Comparison of ENCODE assay signal across 16 cellular contexts in genomic region chr15:48570838-48571237, GRCh38.
DNase-seq lines count a peak whose midpoint lies in the region; ATAC-seq, FAIRE-seq and TF ChIP-seq lines count a peak whose summit lies in the region.
"Had no signal": no experiment of that assay in that cellular context is flagged by ENCODE, and none has a peak within 500 bp of the region (broad histone marks: within the 10 kb centered on the region; RNA-seq: fewer than 3 reads in every experiment).

No MANE protein-coding gene starts in this region.

- H4K20me1 ChIP-seq in GM23248 (ENCODE audit: insufficient read depth) (no peaks in the 10 kb centered on the region), GM23338 (replicated peaks; ENCODE audit: insufficient read depth) (no peaks in the 10 kb centered on the region)

- H3K9me2 ChIP-seq in GM23248 (ENCODE audit: insufficient read depth) (no peaks in the 10 kb centered on the region), GM23338 (ENCODE audit: insufficient read depth) (no peaks in the 10 kb centered on the region)

- H3K9me3 Mint-ChIP-seq in GM23338, result no peaks in the 10 kb centered on the region

- no peak overlapping the region for H2AFZ ChIP-seq in GM23248
- no peak overlapping the region for H2AFZ ChIP-seq in GM23338

- peak overlapping the region; percentile 49 for H3K27ac ChIP-seq in GM23248
- H3K27ac ChIP-seq in GM23338 (ENCODE audit: low read depth), result no peak overlapping the region
- H3K27ac ChIP-seq in kidney (ENCODE audit: low read depth in 2 of 2, low read length in 2 of 2), result no peak overlapping the region
- H3K27ac ChIP-seq: Peyer's patch had no signal

- H3K4me3 ChIP-seq in GM23248, result no peak overlapping the region
- H3K4me3 ChIP-seq in GM23338, result no peak overlapping the region
- no peak overlapping the region for H3K4me3 ChIP-seq in kidney (ENCODE audit: low read length in 2 of 2)
- H3K4me3 ChIP-seq: Peyer's patch had no signal

- FAIRE-seq in kidney (lab: Jason Lieb, UNC), result no peak
- FAIRE-seq: GM19239 had no signal

- H3K36me3 Mint-ChIP-seq in GM23338 (ENCODE audit: low read depth), result no peaks in the 10 kb centered on the region
- H3K36me3 Mint-ChIP-seq: CD4-positive, CD25-positive, alpha-beta regulatory T cell had no signal

- 48 to 65% methylated on average over 1 of the region's 1 CpG for WGBS in GM23248 (ENCODE audit: low coverage in 1 of 2, low lambda C conversion rate in 2 of 2, missing lambda C conversion rate in 2 of 2), 2 experiments

- H3K79me2 ChIP-seq in GM23248 (ENCODE audit: insufficient read depth) (peaks cover 97% of the 10 kb centered on the region), GM23338 (replicated peaks; ENCODE audit: insufficient read depth) (no peaks in the 10 kb centered on the region)

- no peak overlapping the region for H3K27ac Mint-ChIP-seq in GM23338
- H3K27ac Mint-ChIP-seq: CD4-positive, CD25-positive, alpha-beta regulatory T cell had no signal

- no peak for DNase-seq in GM23248
- peak; percentile 34 for DNase-seq in M059J (ENCODE audit: low read depth)
- DNase-seq in medulla oblongata (ENCODE audit: extremely low spot score), result peak; percentile 43
- peak; percentile 90 for DNase-seq in renal cortical epithelial cell (ENCODE audit: low read depth)
- DNase-seq in GM23338 (ENCODE audit: low spot score), result no peak
- no peak for DNase-seq in NCI-H1092 treated with DMSO at 0.1 percent for 48 hours (lab: John Stamatoyannopoulos, UW)
- DNase-seq in kidney, result no peak
- DNase-seq: ACHN; CD4-positive, CD25-positive, alpha-beta regulatory T cell; GF-D8; NCI-H1436; NCI-H2029 treated with DMSO at 0.1 percent for 48 hours; NCI-H510A; Peyer's patch; SIG-M5 had no signal

- no peak for TF ChIP-seq CTCF in GM23338 (conservative IDR thresholded peaks at IDR 0.05; ENCODE audit: low read depth in 2 of 2)
- TF ChIP-seq CTCF in kidney (IDR thresholded peaks at IDR 0.05; ENCODE audit: borderline replicate concordance, extremely low read depth, insufficient read depth), result no peak

- H3K4me1 ChIP-seq in GM23248 (ENCODE audit: insufficient read depth) (peaks cover 35% of the 10 kb centered on the region), GM23338 (ENCODE audit: insufficient read depth) (no peaks in the 10 kb centered on the region), kidney (ENCODE audit: control insufficient read depth in 1 of 2, insufficient read depth in 1 of 2, low read depth in 1 of 2, low read length in 2 of 2) (no peaks in the 10 kb centered on the region)
- H3K4me1 ChIP-seq: Peyer's patch had no signal

- H3K4me1 Mint-ChIP-seq in GM23338, result peaks cover 7% of the 10 kb centered on the region; the same call in 1 of the 3 replicates
- H3K4me1 Mint-ChIP-seq: CD4-positive, CD25-positive, alpha-beta regulatory T cell had no signal

- H3F3A ChIP-seq in GM23248 (ENCODE audit: insufficient read depth) (peaks cover 96% of the 10 kb centered on the region), GM23338 (replicated peaks; ENCODE audit: low read depth) (no peaks in the 10 kb centered on the region)

- H3K9me3 ChIP-seq in GM23248 (ENCODE audit: low read depth), result no peaks in the 10 kb centered on the region
- H3K9me3 ChIP-seq in kidney (ENCODE audit: control insufficient read depth in 1 of 2, low read length in 2 of 2), result no peaks in the 10 kb centered on the region
- H3K9me3 ChIP-seq: Peyer's patch had no signal

- H3K4me3 Mint-ChIP-seq in GM23338, result no peak overlapping the region
- H3K4me3 Mint-ChIP-seq: CD4-positive, CD25-positive, alpha-beta regulatory T cell had no signal

- intact Hi-C loops in kidney (cut with DNase I), result no loop called here

- H3K27me3 Mint-ChIP-seq in GM23338 (ENCODE audit: insufficient read depth, low read depth, poor library complexity), result no peaks in the 10 kb centered on the region

- ATAC-seq in GM23338, result no peak

- H3K9ac ChIP-seq in GM23248, result no peak overlapping the region
- H3K9ac ChIP-seq in kidney (ENCODE audit: low read length in 2 of 2), result no peak overlapping the region

- in situ Hi-C loops in GM23248 (cut with MboI), result no loop called here

- peaks cover 74% of the 10 kb centered on the region; the same call in 1 of the 2 replicates for H3K36me3 ChIP-seq in GM23248 (ENCODE audit: low read depth)
- no peaks in the 10 kb centered on the region for H3K36me3 ChIP-seq in GM23338 (ENCODE audit: insufficient read depth)
- H3K36me3 ChIP-seq in kidney (ENCODE audit: control insufficient read depth in 1 of 2, insufficient read depth in 2 of 2, low read length in 2 of 2), result no peaks in the 10 kb centered on the region
- H3K36me3 ChIP-seq: Peyer's patch had no signal

- H3K4me2 ChIP-seq in GM23248 (ENCODE audit: unreplicated experiment) (no peak overlapping the region), GM23338 (no peak overlapping the region)

- H3K27me3 ChIP-seq in GM23248 (replicated peaks; ENCODE audit: insufficient read depth), result no peaks in the 10 kb centered on the region
- H3K27me3 ChIP-seq in GM23338 (ENCODE audit: insufficient read depth), result no peaks in the 10 kb centered on the region
- H3K27me3 ChIP-seq: Peyer's patch had no signal

TF ChIP-seq in GM23338, 12 proteins besides CTCF, POLR2A, EP300 and RAD21:
- TF ChIP-seq ETS1 (IDR thresholded peaks at IDR 0.05) (no peak), JUNB (IDR thresholded peaks at IDR 0.05; ENCODE audit: unreplicated experiment) (no peak), EZH2phosphoT487 (IDR thresholded peaks at IDR 0.05; ENCODE audit: unreplicated experiment) (no peak), STAT1 (IDR thresholded peaks at IDR 0.05; ENCODE audit: unreplicated experiment) (no peak), ZNF114 (CRISPR knock-in tag; IDR thresholded peaks at IDR 0.05) (no peak), NANOG (IDR thresholded peaks at IDR 0.05; ENCODE audit: borderline replicate concordance) (no peak)
- TF ChIP-seq, protein P1, sequence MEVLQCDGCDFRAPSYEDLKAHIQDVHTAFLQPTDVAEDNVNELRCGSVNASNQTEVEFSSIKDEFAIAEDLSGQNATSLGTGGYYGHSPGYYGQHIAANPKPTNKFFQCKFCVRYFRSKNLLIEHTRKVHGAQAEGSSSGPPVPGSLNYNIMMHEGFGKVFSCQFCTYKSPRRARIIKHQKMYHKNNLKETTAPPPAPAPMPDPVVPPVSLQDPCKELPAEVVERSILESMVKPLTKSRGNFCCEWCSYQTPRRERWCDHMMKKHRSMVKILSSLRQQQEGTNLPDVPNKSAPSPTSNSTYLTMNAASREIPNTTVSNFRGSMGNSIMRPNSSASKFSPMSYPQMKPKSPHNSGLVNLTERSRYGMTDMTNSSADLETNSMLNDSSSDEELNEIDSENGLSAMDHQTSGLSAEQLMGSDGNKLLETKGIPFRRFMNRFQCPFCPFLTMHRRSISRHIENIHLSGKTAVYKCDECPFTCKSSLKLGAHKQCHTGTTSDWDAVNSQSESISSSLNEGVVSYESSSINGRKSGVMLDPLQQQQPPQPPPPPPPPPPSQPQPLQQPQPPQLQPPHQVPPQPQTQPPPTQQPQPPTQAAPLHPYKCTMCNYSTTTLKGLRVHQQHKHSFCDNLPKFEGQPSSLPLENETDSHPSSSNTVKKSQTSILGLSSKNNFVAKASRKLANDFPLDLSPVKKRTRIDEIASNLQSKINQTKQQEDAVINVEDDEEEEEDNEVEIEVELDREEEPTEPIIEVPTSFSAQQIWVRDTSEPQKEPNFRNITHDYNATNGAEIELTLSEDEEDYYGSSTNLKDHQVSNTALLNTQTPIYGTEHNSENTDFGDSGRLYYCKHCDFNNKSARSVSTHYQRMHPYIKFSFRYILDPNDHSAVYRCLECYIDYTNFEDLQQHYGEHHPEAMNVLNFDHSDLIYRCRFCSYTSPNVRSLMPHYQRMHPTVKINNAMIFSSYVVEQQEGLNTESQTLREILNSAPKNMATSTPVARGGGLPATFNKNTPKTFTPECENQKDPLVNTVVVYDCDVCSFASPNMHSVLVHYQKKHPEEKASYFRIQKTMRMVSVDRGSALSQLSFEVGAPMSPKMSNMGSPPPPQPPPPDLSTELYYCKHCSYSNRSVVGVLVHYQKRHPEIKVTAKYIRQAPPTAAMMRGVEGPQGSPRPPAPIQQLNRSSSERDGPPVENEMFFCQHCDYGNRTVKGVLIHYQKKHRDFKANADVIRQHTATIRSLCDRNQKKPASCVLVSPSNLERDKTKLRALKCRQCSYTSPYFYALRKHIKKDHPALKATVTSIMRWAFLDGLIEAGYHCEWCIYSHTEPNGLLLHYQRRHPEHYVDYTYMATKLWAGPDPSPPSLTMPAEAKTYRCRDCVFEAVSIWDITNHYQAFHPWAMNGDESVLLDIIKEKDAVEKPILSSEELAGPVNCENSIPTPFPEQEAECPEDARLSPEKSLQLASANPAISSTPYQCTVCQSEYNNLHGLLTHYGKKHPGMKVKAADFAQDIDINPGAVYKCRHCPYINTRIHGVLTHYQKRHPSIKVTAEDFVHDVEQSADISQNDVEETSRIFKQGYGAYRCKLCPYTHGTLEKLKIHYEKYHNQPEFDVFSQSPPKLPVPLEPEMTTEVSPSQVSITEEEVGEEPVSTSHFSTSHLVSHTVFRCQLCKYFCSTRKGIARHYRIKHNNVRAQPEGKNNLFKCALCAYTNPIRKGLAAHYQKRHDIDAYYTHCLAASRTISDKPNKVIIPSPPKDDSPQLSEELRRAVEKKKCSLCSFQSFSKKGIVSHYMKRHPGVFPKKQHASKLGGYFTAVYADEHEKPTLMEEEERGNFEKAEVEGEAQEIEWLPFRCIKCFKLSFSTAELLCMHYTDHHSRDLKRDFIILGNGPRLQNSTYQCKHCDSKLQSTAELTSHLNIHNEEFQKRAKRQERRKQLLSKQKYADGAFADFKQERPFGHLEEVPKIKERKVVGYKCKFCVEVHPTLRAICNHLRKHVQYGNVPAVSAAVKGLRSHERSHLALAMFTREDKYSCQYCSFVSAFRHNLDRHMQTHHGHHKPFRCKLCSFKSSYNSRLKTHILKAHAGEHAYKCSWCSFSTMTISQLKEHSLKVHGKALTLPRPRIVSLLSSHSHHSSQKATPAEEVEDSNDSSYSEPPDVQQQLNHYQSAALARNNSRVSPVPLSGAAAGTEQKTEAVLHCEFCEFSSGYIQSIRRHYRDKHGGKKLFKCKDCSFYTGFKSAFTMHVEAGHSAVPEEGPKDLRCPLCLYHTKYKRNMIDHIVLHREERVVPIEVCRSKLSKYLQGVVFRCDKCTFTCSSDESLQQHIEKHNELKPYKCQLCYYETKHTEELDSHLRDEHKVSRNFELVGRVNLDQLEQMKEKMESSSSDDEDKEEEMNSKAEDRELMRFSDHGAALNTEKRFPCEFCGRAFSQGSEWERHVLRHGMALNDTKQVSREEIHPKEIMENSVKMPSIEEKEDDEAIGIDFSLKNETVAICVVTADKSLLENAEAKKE (CRISPR knock-in tag; IDR thresholded peaks at IDR 0.05), result no peak
TF ChIP-seq in GM23338: peak in this region for 0.

Comparison
In these comparisons a context has a peak if more than half of its experiments do, and no peak if none do; other contexts are left out.
1. DNase-seq: peak in M059J (single experiment), medulla oblongata (single experiment) and renal cortical epithelial cell (single experiment); none in GM23248 (single experiment), GM23338 (single experiment), NCI-H1092 treated with DMSO at 0.1 percent for 48 hours (single experiment) and kidney (single experiment).